23 cellular contexts compared by ENCODE assay signal in genomic region chr3:141643816-141644215, GRCh38.
"Had no signal": no experiment of that assay in that cellular context is flagged by ENCODE, and none has a peak within 500 bp of the region (broad histone marks: within the 10 kb centered on the region; RNA-seq: fewer than 3 reads in every experiment).

No MANE protein-coding gene starts in this region.

- H3K4me3 Mint-ChIP-seq: activated CD4-positive, alpha-beta memory T cell treated with anti-CD3 and anti-CD28 coated beads for 36 hours; activated CD4-positive, alpha-beta T cell treated with anti-CD3 and anti-CD28 coated beads, Interleukin-2, amount 10 ng/mL, durations not matched to agents 24 days and 14 days; activated T-cell treated with anti-CD3 and anti-CD28 coated beads, Interleukin-2, amount 50 U/mL, for 4 hours; activated T-helper 17 cell treated with anti-CD3 and anti-CD28 coated beads, Interleukin-2, amount 50 U/mL, for 72 hours; naive thymus-derived CD8-positive, alpha-beta T cell; neural crest cell; stimulated activated naive B cell treated with anti-CD40 and anti-IgM and Interleukin-4, amounts not matched to agents 10 μg/mL and 1 μg/mL and 100 μg/mL, for 72 hours had no signal

- H3K27me3 Mint-ChIP-seq: activated CD4-positive, alpha-beta memory T cell treated with anti-CD3 and anti-CD28 coated beads for 36 hours; activated T-helper 17 cell treated with anti-CD3 and anti-CD28 coated beads, Interleukin-2, amount 50 U/mL, for 72 hours; naive thymus-derived CD8-positive, alpha-beta T cell had no signal

- DNase-seq: activated CD4-positive, alpha-beta memory T cell treated with anti-CD3 and anti-CD28 coated beads for 36 hours; activated CD4-positive, alpha-beta T cell treated with anti-CD3 and anti-CD28 coated beads, Interleukin-2, amount 10 ng/mL, durations not matched to agents 24 days and 14 days; activated gamma-delta T cell treated with Interleukin-2 at 50 U/mL for 16 hours; activated naive CD4-positive, alpha-beta T cell treated with anti-CD3 and anti-CD28 coated beads, Interleukin-2, amount 50 U/mL, for 16 hours; activated T-cell treated with anti-CD3 and anti-CD28 coated beads, Interleukin-2, amount 50 U/mL, for 4 hours; amniotic stem cell; cerebellar nuclear complex; colonic mucosa; effector CD8-positive, alpha-beta T cell; foreskin melanocyte; kidney; left colon; naive thymus-derived CD8-positive, alpha-beta T cell; stimulated activated CD4-positive, alpha-beta T cell treated with anti-CD3 and anti-CD28 coated beads, Interleukin-15, amount 100 ng/mL, for 24 hours; stimulated activated CD4-positive, alpha-beta T cell treated with anti-CD3 and anti-CD28 coated beads, Interleukin-2, amount 100 ng/mL, for 24 hours; stimulated activated naive B cell treated with anti-CD40 and anti-IgM and Interleukin-4, amounts not matched to agents 10 μg/mL and 1 μg/mL and 100 μg/mL, for 72 hours; stomach; upper lobe of right lung had no signal

- H3K36me3 ChIP-seq: colonic mucosa, right atrium auricular region, stomach, thyroid gland, upper lobe of right lung had no signal

- H3K36me3 Mint-ChIP-seq: activated CD4-positive, alpha-beta memory T cell treated with anti-CD3 and anti-CD28 coated beads for 36 hours; naive thymus-derived CD8-positive, alpha-beta T cell; stimulated activated naive B cell treated with anti-CD40 and anti-IgM and Interleukin-4, amounts not matched to agents 10 μg/mL and 1 μg/mL and 100 μg/mL, for 72 hours had no signal

- ATAC-seq: activated T-cell treated with anti-CD3 and anti-CD28 coated beads, Interleukin-2, amount 50 U/mL, for 4 hours; activated T-helper 17 cell treated with anti-CD3 and anti-CD28 coated beads, Interleukin-2, amount 50 U/mL, for 72 hours; left colon; naive thymus-derived CD8-positive, alpha-beta T cell; stimulated activated naive B cell treated with anti-CD40 and anti-IgM and Interleukin-4, amounts not matched to agents 10 μg/mL and 1 μg/mL and 100 μg/mL, for 72 hours; upper lobe of right lung had no signal

- H3K27ac Mint-ChIP-seq: activated CD4-positive, alpha-beta memory T cell treated with anti-CD3 and anti-CD28 coated beads for 36 hours; activated CD4-positive, alpha-beta T cell treated with anti-CD3 and anti-CD28 coated beads, Interleukin-2, amount 10 ng/mL, durations not matched to agents 24 days and 14 days; activated T-helper 17 cell treated with anti-CD3 and anti-CD28 coated beads, Interleukin-2, amount 50 U/mL, for 72 hours; stimulated activated naive B cell treated with anti-CD40 and anti-IgM and Interleukin-4, amounts not matched to agents 10 μg/mL and 1 μg/mL and 100 μg/mL, for 72 hours had no signal

- H3K27me3 ChIP-seq: colonic mucosa, right atrium auricular region, stomach, thyroid gland, upper lobe of right lung had no signal

- H3K27ac ChIP-seq: colonic mucosa, right atrium auricular region, stomach, thyroid gland, upper lobe of right lung, VCaP had no signal

- H3K9me3 ChIP-seq: colonic mucosa, right atrium auricular region, stomach, thyroid gland, upper lobe of right lung had no signal

- H3K9me3 Mint-ChIP-seq: activated CD4-positive, alpha-beta memory T cell treated with anti-CD3 and anti-CD28 coated beads for 36 hours; activated CD4-positive, alpha-beta T cell treated with anti-CD3 and anti-CD28 coated beads, Interleukin-2, amount 10 ng/mL, durations not matched to agents 24 days and 14 days; activated T-cell treated with anti-CD3 and anti-CD28 coated beads, Interleukin-2, amount 50 U/mL, for 4 hours; activated T-helper 17 cell treated with anti-CD3 and anti-CD28 coated beads, Interleukin-2, amount 50 U/mL, for 72 hours; naive thymus-derived CD8-positive, alpha-beta T cell; stimulated activated naive B cell treated with anti-CD40 and anti-IgM and Interleukin-4, amounts not matched to agents 10 μg/mL and 1 μg/mL and 100 μg/mL, for 72 hours had no signal

- H3K4me3 ChIP-seq: colonic mucosa, right atrium auricular region, stomach, thyroid gland, upper lobe of right lung had no signal

- H3K4me1 ChIP-seq: colonic mucosa, right atrium auricular region, upper lobe of right lung had no signal

- H3K4me1 Mint-ChIP-seq: activated CD4-positive, alpha-beta T cell treated with anti-CD3 and anti-CD28 coated beads, Interleukin-2, amount 10 ng/mL, durations not matched to agents 24 days and 14 days had no signal
